In genomic region chr3:98272126-98272525, GRCh38 we compare ENCODE assay signal across 9 cellular contexts. TPM values are rescaled to one million over a fixed set of nuclear protein-coding genes. Genes with fewer than 3 reads are reported as not detected.
"Had no signal": no experiment of that assay in that cellular context is flagged by ENCODE, and none has a peak within 500 bp of the region (broad histone marks: within the 10 kb centered on the region; RNA-seq: fewer than 3 reads in every experiment).

No MANE protein-coding gene starts in this region.

- H3K4me3 Mint-ChIP-seq: H9, IgD-negative memory B cell had no signal

- H3K4me2 ChIP-seq: KMS-11 had no signal

- H3K27ac Mint-ChIP-seq: H9, IgD-negative memory B cell had no signal

- FAIRE-seq: H54, HTR-8/SVneo had no signal

- H3K4me1 Mint-ChIP-seq: H9, IgD-negative memory B cell had no signal

- H3K9ac ChIP-seq: KMS-11 had no signal

- DNase-seq: GOT3, H9, HCEC 1CT, KBM-7 had no signal

- H3K27ac ChIP-seq: KMS-11 had no signal

- H3K36me3 Mint-ChIP-seq: IgD-negative memory B cell had no signal

RNA-seq across cellular contexts. Expression of gene OR5H6, which starts 8.1 kb away (rescaled TPM):
- total RNA-seq: H9, HT-29 had no signal
- polyA plus RNA-seq: IgD-negative memory B cell had no signal

RNA-seq across cellular contexts. Expression of gene OR5H2, which starts 10.2 kb away (rescaled TPM):
- total RNA-seq: H9, HT-29 had no signal
- polyA plus RNA-seq: IgD-negative memory B cell had no signal
